ENCODE assay signal across 23 cellular contexts in genomic region chr3:133303430-133303829, GRCh38.
"Had no signal": no experiment of that assay in that cellular context is flagged by ENCODE, and none has a peak within 500 bp of the region (broad histone marks: within the 10 kb centered on the region; RNA-seq: fewer than 3 reads in every experiment).

No MANE protein-coding gene starts in this region.

- DNase-seq: activated CD4-positive, alpha-beta T cell treated with anti-CD3 and anti-CD28 coated beads, Interleukin-2, amount 10 ng/mL, durations not matched to agents 24 days and 14 days; activated CD4-positive, alpha-beta T cell treated with anti-CD3 and anti-CD28 coated beads, Interleukin-2, amount 50 U/mL, for 4 hours; activated CD8-positive, alpha-beta T cell treated with anti-CD3 and anti-CD28 coated beads, Interleukin-2, amount 10 ng/mL, durations not matched to agents 7 days and 5 days; activated gamma-delta T cell treated with Interleukin-2 at 50 U/mL for 16 hours; activated naive CD4-positive, alpha-beta T cell treated with anti-CD3 and anti-CD28 coated beads for 36 hours; activated T-cell treated with anti-CD3 and anti-CD28 coated beads, Interleukin-2, amount 50 U/mL, for 24 hours; adrenal gland; NCI-H1105 treated with DMSO at 0.1 percent for 48 hours; NCI-H1436; NCI-H1694; NCI-H1930; NCI-H2081 treated with DMSO at 0.1 percent for 48 hours; NCI-H510A; NCI-H526; NCI-H748 treated with DMSO at 0.1 percent for 48 hours; NK-92 treated with Interleukin-12 subunit alpha and Interleukin-12 subunit beta, amount 100 ng/mL, for 24 hours; PC-3; Peyer's patch; SIG-M5 had no signal

- H3K27ac ChIP-seq: adrenal gland, cardiac muscle cell, Peyer's patch, RWPE1 had no signal

- ATAC-seq: activated CD8-positive, alpha-beta T cell treated with anti-CD3 and anti-CD28 coated beads, Interleukin-2, amount 10 ng/mL, durations not matched to agents 7 days and 5 days; activated naive CD4-positive, alpha-beta T cell treated with anti-CD3 and anti-CD28 coated beads, Interleukin-2, amount 50 U/mL, for 72 hours; PC-3; Right ventricle myocardium inferior had no signal

- H3K9me3 ChIP-seq: adrenal gland, Peyer's patch had no signal

- H3K4me1 ChIP-seq: adrenal gland, Peyer's patch had no signal

- H3K4me3 ChIP-seq: adrenal gland, cardiac muscle cell, Peyer's patch had no signal

- H3K36me3 ChIP-seq: adrenal gland, cardiac muscle cell, Peyer's patch had no signal

- H3K27me3 ChIP-seq: adrenal gland, cardiac muscle cell, Peyer's patch had no signal
